In the genomic region with DNA sequence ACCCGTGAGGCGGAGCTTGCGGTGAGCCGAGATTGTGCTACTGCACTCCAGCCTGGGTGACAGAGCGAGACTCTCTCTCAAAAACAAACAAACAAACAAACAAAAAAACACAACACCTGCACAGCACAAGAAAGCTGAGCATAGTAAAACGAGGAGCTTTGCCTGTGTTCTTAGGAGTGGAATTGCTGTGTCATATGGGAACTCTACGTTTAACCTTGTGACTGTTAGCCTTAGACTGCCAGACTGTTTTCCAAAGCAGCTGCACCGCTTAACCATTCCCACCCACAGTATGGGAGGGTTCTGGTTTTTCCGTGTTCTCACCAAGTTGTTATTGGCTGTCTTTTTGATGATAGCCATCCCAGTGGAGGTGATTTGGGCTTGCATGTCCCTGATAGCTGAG, we compare ENCODE assay signal across 26 cellular contexts.
"Had no signal": no experiment of that assay in that cellular context is flagged by ENCODE, and none has a peak within 500 bp of the region (broad histone marks: within the 10 kb centered on the region; RNA-seq: fewer than 3 reads in every experiment).

No MANE protein-coding gene starts in this region.

- H3K27ac ChIP-seq: dorsolateral prefrontal cortex, gastrocnemius medialis, heart left ventricle, hepatocyte, neutrophil, parathyroid adenoma, stomach, thyroid gland had no signal

- H3K9me3 Mint-ChIP-seq: mesothelial cell of epicardium; naive B cell; natural killer cell treated with Interleukin-12 subunit alpha and Interleukin-12 subunit beta and Interleukin-15 and Interleukin-18, amount 100 ng/mL, for 72 hours; neural crest cell; stimulated activated effector memory CD8-positive, alpha-beta T cell treated with anti-CD3 and anti-CD28 coated beads, Interleukin-12 subunit alpha, Interleukin-12 subunit beta, amount 100 ng/mL, for 72 hours; type B pancreatic cell had no signal

- H3K4me3 Mint-ChIP-seq: mesothelial cell of epicardium; naive B cell; natural killer cell treated with Interleukin-12 subunit alpha and Interleukin-12 subunit beta and Interleukin-15 and Interleukin-18, amount 100 ng/mL, for 72 hours; neural crest cell; stimulated activated effector memory CD8-positive, alpha-beta T cell treated with anti-CD3 and anti-CD28 coated beads, Interleukin-12 subunit alpha, Interleukin-12 subunit beta, amount 100 ng/mL, for 72 hours; type B pancreatic cell had no signal

- H3K36me3 Mint-ChIP-seq: naive B cell; natural killer cell treated with Interleukin-12 subunit alpha and Interleukin-12 subunit beta and Interleukin-15 and Interleukin-18, amount 100 ng/mL, for 72 hours; stimulated activated effector memory CD8-positive, alpha-beta T cell treated with anti-CD3 and anti-CD28 coated beads, Interleukin-12 subunit alpha, Interleukin-12 subunit beta, amount 100 ng/mL, for 72 hours had no signal

- H3K4me1 ChIP-seq: thyroid gland had no signal

- H3K27me3 ChIP-seq: dorsolateral prefrontal cortex, gastrocnemius medialis, heart left ventricle, hepatocyte, neutrophil, sigmoid colon, stomach, thyroid gland had no signal

- H2AFZ ChIP-seq: hepatocyte, parathyroid adenoma had no signal

- H3K4me3 ChIP-seq: dorsolateral prefrontal cortex, gastrocnemius medialis, heart left ventricle, hepatocyte, mucosa of descending colon, sigmoid colon, stomach, thyroid gland had no signal

- H3K9me3 ChIP-seq: gastrocnemius medialis, heart left ventricle, mucosa of descending colon, neutrophil, sigmoid colon, stomach, thyroid gland had no signal

- H3K9ac ChIP-seq: parathyroid adenoma had no signal

- H3K4me2 ChIP-seq: hepatocyte had no signal

- H3K27ac Mint-ChIP-seq: mesothelial cell of epicardium; natural killer cell treated with Interleukin-12 subunit alpha and Interleukin-12 subunit beta and Interleukin-15 and Interleukin-18, amount 100 ng/mL, for 72 hours; progenitor cell of endocrine pancreas; stimulated activated effector memory CD8-positive, alpha-beta T cell treated with anti-CD3 and anti-CD28 coated beads, Interleukin-12 subunit alpha, Interleukin-12 subunit beta, amount 100 ng/mL, for 72 hours; type B pancreatic cell had no signal

- ATAC-seq: gastrocnemius medialis; left lobe of liver; mucosa of descending colon; natural killer cell treated with Interleukin-12 subunit alpha and Interleukin-12 subunit beta and Interleukin-15 and Interleukin-18, amount 100 ng/mL, for 72 hours; stimulated activated effector memory CD8-positive, alpha-beta T cell treated with anti-CD3 and anti-CD28 coated beads, Interleukin-12 subunit alpha, Interleukin-12 subunit beta, amount 100 ng/mL, for 72 hours had no signal

- H3K79me2 ChIP-seq: hepatocyte had no signal

- H3K36me3 ChIP-seq: gastrocnemius medialis, heart left ventricle, thyroid gland had no signal

- DNase-seq: cortex of kidney; dorsolateral prefrontal cortex; effector CD4-positive, alpha-beta T cell; foreskin fibroblast; gastrocnemius medialis; heart left ventricle; kidney; mesenchymal stem cell; mucosa of descending colon; naive B cell; sigmoid colon; stimulated activated CD4-positive, alpha-beta T cell treated with anti-CD3 and anti-CD28 coated beads, Interleukin-2, amount 100 ng/mL, for 24 hours; stimulated activated CD4-positive, alpha-beta T cell treated with anti-CD3 and anti-CD28 coated beads, Interleukin-4, amount 100 ng/mL, for 24 hours; stimulated activated naive CD4-positive, alpha-beta T cell treated with Interleukin-2 at 50 U/mL for 16 hours; stomach; thyroid gland had no signal

- H3K4me1 Mint-ChIP-seq: naive B cell; stimulated activated effector memory CD8-positive, alpha-beta T cell treated with anti-CD3 and anti-CD28 coated beads, Interleukin-12 subunit alpha, Interleukin-12 subunit beta, amount 100 ng/mL, for 72 hours had no signal
